ENCODE assay signal across 8 cellular contexts in genomic region chr19:44747739-44748425, GRCh38. TPM values are rescaled to one million over a fixed set of nuclear protein-coding genes. Genes with fewer than 3 reads are reported as not detected.
A peak's percentile ranks its signal among the peaks of the same experiment; 100 is the strongest.
DNase-seq lines count a peak whose midpoint lies in the region; ATAC-seq and TF ChIP-seq lines count a peak whose summit lies in the region.

No MANE protein-coding gene starts in this region.

- intact Hi-C loops in PC-3 (cut with micrococcal nuclease): loop anchor here (2.0 kb wide), 1 partner anchor 23 kb away; no protein-coding TSS in a partner anchor
- intact Hi-C loops in right cardiac atrium (cut with DNase I): no loop called here
- intact Hi-C loops in prostate gland (cut with DNase I): no loop called here

- TF ChIP-seq CTCF in PC-3 (conservative IDR thresholded peaks at IDR 0.05; ENCODE audit: low read depth, low read length) (no peak), prostate gland (IDR thresholded peaks at IDR 0.05) (no peak)

- POLR2A ChIA-PET in PC-3 (lab: Charles Lee; ENCODE audit: unreplicated experiment): no interaction called here

- peaks cover 57% of the 10 kb centered on the region for H3K4me1 ChIP-seq in PC-3 (ENCODE audit: insufficient read depth, low read length)
- H3K4me1 ChIP-seq in right cardiac atrium (ENCODE audit: control insufficient read depth, insufficient read depth, low read length): peaks cover 24% of the 10 kb centered on the region
- peaks cover 27% of the 10 kb centered on the region for H3K4me1 ChIP-seq in prostate gland (replicated peaks)

- peaks cover 6% of the 10 kb centered on the region for H3F3A ChIP-seq in PC-3 (ENCODE audit: low read length, unreplicated experiment)

- peaks cover 31% of the 10 kb centered on the region for H3K79me2 ChIP-seq in PC-3 (ENCODE audit: low read length)

- BruUV-seq in PC-3 (replicated peaks; lab: Mats Ljungman, UMichigan): TSS peak; percentile 88

- no peak for TF ChIP-seq POLR2A in prostate gland (IDR thresholded peaks at IDR 0.05)

- H3K36me3 ChIP-seq in PC-3 (ENCODE audit: low read depth, low read length) (no peaks in the 10 kb centered on the region), prostate gland (no peaks in the 10 kb centered on the region)

- 0 out of 2 replicates have a peak overlapping the region, but pooled peaks have one; percentile 33 for H2AFZ ChIP-seq in PC-3 (ENCODE audit: low read length)

- no peaks in the 10 kb centered on the region for H3K9me2 ChIP-seq in PC-3 (replicated peaks; ENCODE audit: low read length)

- WGBS in adipose tissue, 3 donors: 0 to 2% (median 0%) methylated on average over 25 to 26 of the region's 26 CpGs
- WGBS in right cardiac atrium: under 1% methylated on average over 26 of the region's 26 CpGs
- WGBS in prostate gland: under 1% methylated on average over 26 of the region's 26 CpGs

- peak overlapping the region; percentile 80 for H3K4me3 ChIP-seq in PC-3 (ENCODE audit: low read length)
- H3K4me3 ChIP-seq in right cardiac atrium (ENCODE audit: low read length): peak overlapping the region; percentile 99
- H3K4me3 ChIP-seq in prostate gland: peak overlapping the region; percentile 74 to 79

- DNase-seq in GDM1 (lab: John Stamatoyannopoulos, UW) (peak; percentile 73), PC-3 (peak; percentile 46), right cardiac atrium (peak; percentile 82 to 91 (median 91)), prostate gland (ENCODE audit: low spot score) (no peak)

- H3K9ac ChIP-seq in PC-3 (ENCODE audit: low read length): peak overlapping the region; percentile 98

- H3K4me2 ChIP-seq in PC-3 (ENCODE audit: low read length): peak overlapping the region; percentile 99

- peaks cover 11% of the 10 kb centered on the region for H4K20me1 ChIP-seq in PC-3 (ENCODE audit: low read length)

- H3K27ac ChIP-seq in PC-3 (ENCODE audit: low read length): peak overlapping the region; percentile 100
- peak overlapping the region; percentile 96 for H3K27ac ChIP-seq in adipose tissue (ENCODE audit: low read depth, low read length)
- H3K27ac ChIP-seq in right cardiac atrium (ENCODE audit: low read length): peak overlapping the region; percentile 99
- peak overlapping the region; percentile 96 for H3K27ac ChIP-seq in prostate gland

- H3K27me3 ChIP-seq in PC-3 (ENCODE audit: low read length) (no peaks in the 10 kb centered on the region), right cardiac atrium (ENCODE audit: control insufficient read depth, insufficient read depth) (no peaks in the 10 kb centered on the region), prostate gland (replicated peaks; ENCODE audit: insufficient read depth) (no peaks in the 10 kb centered on the region)

- no peaks in the 10 kb centered on the region for H3K9me3 ChIP-seq in PC-3 (ENCODE audit: low read length)
- H3K9me3 ChIP-seq in right cardiac atrium (ENCODE audit: control insufficient read depth, low read length): no peaks in the 10 kb centered on the region
- no peaks in the 10 kb centered on the region for H3K9me3 ChIP-seq in prostate gland

- CTCF ChIA-PET in PC-3 (lab: Charles Lee): no interaction called here

- ATAC-seq in HG03025 (IDR thresholded peaks at IDR 0.05; ENCODE audit: low FRiP score, unreplicated experiment): peak; percentile 13
- peak; percentile 42 for ATAC-seq in PC-3
- ATAC-seq in right cardiac atrium: peak; percentile 28 to 41
- ATAC-seq in HG02981 (IDR thresholded peaks at IDR 0.05; ENCODE audit: unreplicated experiment): no peak
- no peak for ATAC-seq in GM21717 (IDR thresholded peaks at IDR 0.05; ENCODE audit: unreplicated experiment)

RNA-seq across cellular contexts. Expression of gene BCL3, which starts 0.6 kb away (rescaled TPM):
- total RNA-seq in PC-3 (2014; rRNA removed) (22.9 and 25.5 TPM in 2 replicates), right cardiac atrium (10 to 100 TPM; 14.9 to 39.4 (median 17.9) TPM), prostate gland (10 to 100 TPM; 22.6 to 44.0 TPM)
- polyA plus RNA-seq in adipose tissue (100 to 1,000 TPM in 1 of 3 donors, 10 to 100 TPM in 2; 33.4 to 150 (median 97.6) TPM), right cardiac atrium (25.8 TPM)

RNA-seq across cellular contexts. Expression of gene CBLC, which starts 29.8 kb away (rescaled TPM):
- total RNA-seq in PC-3 (2014; rRNA removed) (25.4 and 26.4 TPM in 2 replicates), right cardiac atrium (not detected), prostate gland (10 to 100 TPM; 30.1 to 33.6 TPM)
- polyA plus RNA-seq in adipose tissue (10 to 100 TPM in 1 of 3 donors, 1 to 10 TPM in 1, under 1 TPM in 1; 0.45 to 11.1 (median 2.0) TPM), right cardiac atrium (not detected)

RNA-seq across cellular contexts. Expression of gene CEACAM16, which starts 48.9 kb away (rescaled TPM):
- total RNA-seq in PC-3 (2014; rRNA removed): not detected in 2 replicates
- polyA plus RNA-seq in adipose tissue: under 1 TPM in 1 of 3 donors, not detected in 2; 0.07 TPM
- total RNA-seq in right cardiac atrium: not detected
- not detected for polyA plus RNA-seq in right cardiac atrium
- not detected for total RNA-seq in prostate gland

Comparison
In these comparisons a context has a peak if more than half of its experiments do, and no peak if none do; other contexts are left out.
1. ATAC-seq: peak in HG03025 (single experiment), PC-3 (single experiment) and right cardiac atrium (2 of 2); none in HG02981 (single experiment) and GM21717 (single experiment).
2. RNA of gene CBLC, which starts 29.8 kb away (total RNA-seq): 30.1 to 33.6 TPM in prostate gland and 25.4 to 26.4 TPM in PC-3; not detected in right cardiac atrium; every median in the first group is over 10 times any median in the second.
3. Peak in every context shown above with its lines, with median percentiles within 50 percentile points of each other: H3K27ac ChIP-seq and H3K4me3 ChIP-seq.